ENCODE assay signal across 1 cellular context in the genomic region with DNA sequence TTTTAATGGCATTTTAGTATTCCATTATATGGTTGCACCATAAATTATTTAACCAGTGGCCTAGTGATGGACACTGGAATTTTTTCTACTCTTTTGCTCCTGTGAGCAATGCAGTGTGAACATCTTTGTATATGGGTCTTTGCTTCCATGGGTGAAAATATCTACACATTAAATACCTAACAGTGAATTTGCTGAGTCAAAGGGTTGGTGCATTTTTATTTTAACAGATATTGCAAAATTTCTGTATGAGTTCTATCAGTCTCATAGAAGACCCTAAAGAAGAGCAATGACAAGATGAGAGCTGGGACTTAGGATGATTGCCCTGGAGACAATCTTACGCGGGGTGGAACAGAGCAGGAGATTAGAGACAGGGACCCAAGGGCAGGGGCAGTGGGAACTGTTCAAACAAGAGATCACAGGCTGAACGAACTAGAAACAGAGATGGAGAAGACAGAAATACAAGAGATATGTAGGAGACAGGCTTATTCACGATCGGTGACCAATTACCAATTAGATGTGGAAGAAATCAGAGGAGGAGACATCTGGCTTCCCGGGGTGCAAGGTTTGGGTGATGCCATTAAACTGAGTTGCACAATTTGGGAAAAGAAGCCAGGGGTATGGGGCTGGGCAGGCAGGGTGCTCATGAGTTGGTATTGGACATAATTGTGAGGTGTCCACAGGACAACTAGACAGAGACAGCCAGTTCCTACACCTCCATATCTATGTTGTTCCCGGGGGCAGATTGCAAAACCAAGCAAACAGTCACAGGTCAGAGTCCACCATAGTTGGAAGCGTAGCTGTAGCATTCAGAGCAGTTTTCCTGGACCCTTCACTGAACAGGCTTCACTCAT.
TF ChIP-seq lines count a peak whose summit lies in the region.

No MANE protein-coding gene starts in this region.

TF ChIP-seq in HepG2, 621 proteins besides CTCF, POLR2A, EP300 and RAD21 (continued from another document and continues in another):
- TF ChIP-seq ZNF609 (CRISPR knock-in tag; IDR thresholded peaks at IDR 0.05; ENCODE audit: borderline replicate concordance) (peak; percentile 89; the same call in 1 of the 2 replicates), RFXANK (CRISPR knock-in tag; IDR thresholded peaks at IDR 0.05) (no peak), IKZF1 (IDR thresholded peaks at IDR 0.05) (no peak), RBFOX2 (IDR thresholded peaks at IDR 0.05; ENCODE audit: low read depth, low read length) (peak; percentile 61; the same call in 1 of the 2 replicates), ZNF781 (CRISPR knock-in tag; IDR thresholded peaks at IDR 0.05; ENCODE audit: borderline replicate concordance, not compliant biosample characterization) (peak; percentile 66), REST (IDR thresholded peaks at IDR 0.05; ENCODE audit: borderline replicate concordance in 1 of 2, low read depth in 1 of 2, low read length in 2 of 2) (peak in 1 of 2 experiments; percentile 58; a peak in 1 of 4 replicates), SKI (IDR thresholded peaks at IDR 0.05; ENCODE audit: partially characterized antibody) (peak; percentile 88), HMG20A (CRISPR knock-in tag; IDR thresholded peaks at IDR 0.05; ENCODE audit: borderline replicate concordance) (peak; percentile 94), EED (CRISPR knock-in tag; IDR thresholded peaks at IDR 0.05) (no peak), HDAC1 (CRISPR knock-in tag; IDR thresholded peaks at IDR 0.05) (peak; percentile 93), REL (CRISPR knock-in tag; conservative IDR thresholded peaks at IDR 0.05) (0 out of 2 replicates have a peak, but pooled peaks have one; percentile 29), SMARCC2 (IDR thresholded peaks at IDR 0.05) (peak; percentile 72), ZNF619 (CRISPR knock-in tag; IDR thresholded peaks at IDR 0.05) (0 out of 2 replicates have a peak, but pooled peaks have one; percentile 49), MTERF4 (CRISPR knock-in tag; IDR thresholded peaks at IDR 0.05) (peak; percentile 95), ARID5B (CRISPR knock-in tag; IDR thresholded peaks at IDR 0.05) (peak; percentile 99), ZNF607 (CRISPR knock-in tag; IDR thresholded peaks at IDR 0.05; ENCODE audit: borderline replicate concordance) (no peak), NR1H2 (CRISPR knock-in tag; IDR thresholded peaks at IDR 0.05; ENCODE audit: borderline replicate concordance, low read depth) (no peak), PPARG (CRISPR knock-in tag; conservative IDR thresholded peaks at IDR 0.05) (peak; percentile 85), AGO1 (IDR thresholded peaks at IDR 0.05; ENCODE audit: low read depth, low read length, poor library complexity, severe bottlenecking) (no peak), MYNN (CRISPR knock-in tag; IDR thresholded peaks at IDR 0.05; ENCODE audit: low read depth) (0 out of 2 replicates have a peak, but pooled peaks have one; percentile 63), CEBPG (CRISPR knock-in tag; IDR thresholded peaks at IDR 0.05) (peak; percentile 98), KMT2A (CRISPR knock-in tag; IDR thresholded peaks at IDR 0.05) (peak; percentile 59; the same call in 1 of the 2 replicates), ZNF660 (CRISPR knock-in tag; IDR thresholded peaks at IDR 0.05; ENCODE audit: borderline replicate concordance, low read depth) (no peak), GMEB2 (CRISPR knock-in tag; IDR thresholded peaks at IDR 0.05; ENCODE audit: low read depth) (0 out of 2 replicates have a peak, but pooled peaks have one; percentile 6), KDM4B (CRISPR knock-in tag; IDR thresholded peaks at IDR 0.05) (peak; percentile 98), TGIF2 (CRISPR knock-in tag; IDR thresholded peaks at IDR 0.05) (peak; percentile 94), EEA1 (CRISPR knock-in tag; IDR thresholded peaks at IDR 0.05; ENCODE audit: borderline replicate concordance) (peak; percentile 78; the same call in 1 of the 2 replicates), PHF20 (CRISPR knock-in tag; IDR thresholded peaks at IDR 0.05) (0 out of 2 replicates have a peak, but pooled peaks have one; percentile 2), ZNF615 (CRISPR knock-in tag; IDR thresholded peaks at IDR 0.05; ENCODE audit: borderline replicate concordance) (no peak), KLF15 (CRISPR knock-in tag; IDR thresholded peaks at IDR 0.05; ENCODE audit: borderline replicate concordance) (no peak), ZNF570 (CRISPR knock-in tag; IDR thresholded peaks at IDR 0.05; ENCODE audit: borderline replicate concordance) (no peak), ZSCAN9 (CRISPR knock-in tag; IDR thresholded peaks at IDR 0.05; ENCODE audit: borderline replicate concordance) (peak; percentile 84), ZNF530 (CRISPR knock-in tag; IDR thresholded peaks at IDR 0.05; ENCODE audit: low read depth) (no peak)
- TF ChIP-seq, protein P1, sequence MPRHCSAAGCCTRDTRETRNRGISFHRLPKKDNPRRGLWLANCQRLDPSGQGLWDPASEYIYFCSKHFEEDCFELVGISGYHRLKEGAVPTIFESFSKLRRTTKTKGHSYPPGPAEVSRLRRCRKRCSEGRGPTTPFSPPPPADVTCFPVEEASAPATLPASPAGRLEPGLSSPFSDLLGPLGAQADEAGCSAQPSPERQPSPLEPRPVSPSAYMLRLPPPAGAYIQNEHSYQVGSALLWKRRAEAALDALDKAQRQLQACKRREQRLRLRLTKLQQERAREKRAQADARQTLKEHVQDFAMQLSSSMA (CRISPR knock-in tag; IDR thresholded peaks at IDR 0.05), result peak; percentile 73; the same call in 1 of the 2 replicates
- TF ChIP-seq, protein P2, sequence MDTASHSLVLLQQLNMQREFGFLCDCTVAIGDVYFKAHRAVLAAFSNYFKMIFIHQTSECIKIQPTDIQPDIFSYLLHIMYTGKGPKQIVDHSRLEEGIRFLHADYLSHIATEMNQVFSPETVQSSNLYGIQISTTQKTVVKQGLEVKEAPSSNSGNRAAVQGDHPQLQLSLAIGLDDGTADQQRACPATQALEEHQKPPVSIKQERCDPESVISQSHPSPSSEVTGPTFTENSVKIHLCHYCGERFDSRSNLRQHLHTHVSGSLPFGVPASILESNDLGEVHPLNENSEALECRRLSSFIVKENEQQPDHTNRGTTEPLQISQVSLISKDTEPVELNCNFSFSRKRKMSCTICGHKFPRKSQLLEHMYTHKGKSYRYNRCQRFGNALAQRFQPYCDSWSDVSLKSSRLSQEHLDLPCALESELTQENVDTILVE (CRISPR knock-in tag; IDR thresholded peaks at IDR 0.05), result peak; percentile 85
- TF ChIP-seq, protein P3, sequence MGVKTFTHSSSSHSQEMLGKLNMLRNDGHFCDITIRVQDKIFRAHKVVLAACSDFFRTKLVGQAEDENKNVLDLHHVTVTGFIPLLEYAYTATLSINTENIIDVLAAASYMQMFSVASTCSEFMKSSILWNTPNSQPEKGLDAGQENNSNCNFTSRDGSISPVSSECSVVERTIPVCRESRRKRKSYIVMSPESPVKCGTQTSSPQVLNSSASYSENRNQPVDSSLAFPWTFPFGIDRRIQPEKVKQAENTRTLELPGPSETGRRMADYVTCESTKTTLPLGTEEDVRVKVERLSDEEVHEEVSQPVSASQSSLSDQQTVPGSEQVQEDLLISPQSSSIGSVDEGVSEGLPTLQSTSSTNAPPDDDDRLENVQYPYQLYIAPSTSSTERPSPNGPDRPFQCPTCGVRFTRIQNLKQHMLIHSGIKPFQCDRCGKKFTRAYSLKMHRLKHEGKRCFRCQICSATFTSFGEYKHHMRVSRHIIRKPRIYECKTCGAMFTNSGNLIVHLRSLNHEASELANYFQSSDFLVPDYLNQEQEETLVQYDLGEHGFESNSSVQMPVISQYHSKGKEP (CRISPR knock-in tag; IDR thresholded peaks at IDR 0.05), result no peak
